In genomic region chr18:78659748-78660147, GRCh38 we compare ENCODE assay signal across 11 cellular contexts.
DNase-seq lines count a peak whose midpoint lies in the region; ATAC-seq, FAIRE-seq and TF ChIP-seq lines count a peak whose summit lies in the region.
"Had no signal": no experiment of that assay in that cellular context is flagged by ENCODE, and none has a peak within 500 bp of the region (broad histone marks: within the 10 kb centered on the region; RNA-seq: fewer than 3 reads in every experiment).

No MANE protein-coding gene starts in this region.

- no peak overlapping the region for H3K4me3 Mint-ChIP-seq in activated CD8-positive, alpha-beta memory T cell treated with anti-CD3 and anti-CD28 coated beads, Interleukin-2, amount 10 ng/mL, durations not matched to agents 7 days and 5 days
- no peak overlapping the region for H3K4me3 Mint-ChIP-seq in stimulated activated effector memory CD8-positive, alpha-beta T cell treated with anti-CD3 and anti-CD28 coated beads, Interleukin-12 subunit alpha, Interleukin-12 subunit beta, amount 100 ng/mL, for 72 hours
- H3K4me3 Mint-ChIP-seq: effector memory CD8-positive, alpha-beta T cell had no signal

- CTCF ChIA-PET in activated CD8-positive, alpha-beta memory T cell treated with anti-CD3 and anti-CD28 coated beads, Interleukin-2, amount 10 ng/mL, durations not matched to agents 7 days and 5 days (lab: Charles Lee) = no interaction called here

- peaks cover 0 to 20% (median 2%) of the 10 kb centered on the region in 4 donors for H3K27me3 ChIP-seq in esophagus muscularis mucosa

- no peak for ATAC-seq in activated CD8-positive, alpha-beta memory T cell treated with anti-CD3 and anti-CD28 coated beads, Interleukin-2, amount 10 ng/mL, durations not matched to agents 7 days and 5 days
- peak; percentile 36 for ATAC-seq in stimulated activated effector memory CD8-positive, alpha-beta T cell treated with anti-CD3 and anti-CD28 coated beads, Interleukin-12 subunit alpha, Interleukin-12 subunit beta, amount 100 ng/mL, for 72 hours
- ATAC-seq in GM18858 (IDR thresholded peaks at IDR 0.05; ENCODE audit: unreplicated experiment) = no peak
- ATAC-seq: effector memory CD8-positive, alpha-beta T cell had no signal

- no peaks in the 10 kb centered on the region for H3K9me3 ChIP-seq in esophagus muscularis mucosa

- intact Hi-C loops in esophagus muscularis mucosa (cut with DNase I) = no loop called here

- TF ChIP-seq CTCF in esophagus muscularis mucosa (IDR thresholded peaks at IDR 0.05) = peak in 2 of 3 experiments; percentile 18 to 37

- no peaks in the 10 kb centered on the region for H3K4me1 Mint-ChIP-seq in activated CD8-positive, alpha-beta memory T cell treated with anti-CD3 and anti-CD28 coated beads, Interleukin-2, amount 10 ng/mL, durations not matched to agents 7 days and 5 days
- H3K4me1 Mint-ChIP-seq in stimulated activated effector memory CD8-positive, alpha-beta T cell treated with anti-CD3 and anti-CD28 coated beads, Interleukin-12 subunit alpha, Interleukin-12 subunit beta, amount 100 ng/mL, for 72 hours = no peaks in the 10 kb centered on the region

- no peaks in the 10 kb centered on the region for H3K27me3 Mint-ChIP-seq in activated CD8-positive, alpha-beta memory T cell treated with anti-CD3 and anti-CD28 coated beads, Interleukin-2, amount 10 ng/mL, durations not matched to agents 7 days and 5 days

- TF ChIP-seq EP300 in esophagus muscularis mucosa (IDR thresholded peaks at IDR 0.05) = no peak

- no peaks in the 10 kb centered on the region for H3K9me3 Mint-ChIP-seq in activated CD8-positive, alpha-beta memory T cell treated with anti-CD3 and anti-CD28 coated beads, Interleukin-2, amount 10 ng/mL, durations not matched to agents 7 days and 5 days (ENCODE audit: low read depth)
- H3K9me3 Mint-ChIP-seq in stimulated activated effector memory CD8-positive, alpha-beta T cell treated with anti-CD3 and anti-CD28 coated beads, Interleukin-12 subunit alpha, Interleukin-12 subunit beta, amount 100 ng/mL, for 72 hours = no peaks in the 10 kb centered on the region
- H3K9me3 Mint-ChIP-seq: effector memory CD8-positive, alpha-beta T cell had no signal

- H3K4me3 ChIP-seq in esophagus muscularis mucosa = no peak overlapping the region

- no peaks in the 10 kb centered on the region for H3K4me1 ChIP-seq in esophagus muscularis mucosa

- FAIRE-seq in RCC 7860 (lab: Jason Lieb, UNC) = no peak

- H3K27ac ChIP-seq in esophagus muscularis mucosa (replicated peaks in 1 of 4) = no peak overlapping the region

- H3K36me3 ChIP-seq in esophagus muscularis mucosa = no peaks in the 10 kb centered on the region

- no peak for TF ChIP-seq POLR2A in esophagus muscularis mucosa (IDR thresholded peaks at IDR 0.05; ENCODE audit: low read depth)

- peak; percentile 70 for DNase-seq in activated CD8-positive, alpha-beta memory T cell treated with anti-CD3 and anti-CD28 coated beads for 24 hours
- DNase-seq in activated CD8-positive, alpha-beta memory T cell treated with anti-CD3 and anti-CD28 coated beads, Interleukin-2, amount 10 ng/mL, durations not matched to agents 7 days and 5 days = no peak
- DNase-seq in NCI-H748 (lab: John Stamatoyannopoulos, UW; ENCODE audit: unreplicated experiment) (peak; percentile 68), esophagus muscularis mucosa (ENCODE audit: extremely low spot score) (no peak), DMS53 treated with DMSO at 0.1 percent for 48 hours (lab: John Stamatoyannopoulos, UW; ENCODE audit: unreplicated experiment) (no peak), RCC 7860 (ENCODE audit: low spot score) (no peak)
- DNase-seq in stimulated activated effector memory CD8-positive, alpha-beta T cell treated with anti-CD3 and anti-CD28 coated beads, Interleukin-12 subunit alpha, Interleukin-12 subunit beta, amount 100 ng/mL, for 72 hours (ENCODE audit: low spot score in 2 of 2) = no peak
- DNase-seq: SIG-M5; stimulated activated naive CD4-positive, alpha-beta T cell had no signal

- H3K36me3 Mint-ChIP-seq in activated CD8-positive, alpha-beta memory T cell treated with anti-CD3 and anti-CD28 coated beads, Interleukin-2, amount 10 ng/mL, durations not matched to agents 7 days and 5 days = no peaks in the 10 kb centered on the region
- no peaks in the 10 kb centered on the region for H3K36me3 Mint-ChIP-seq in stimulated activated effector memory CD8-positive, alpha-beta T cell treated with anti-CD3 and anti-CD28 coated beads, Interleukin-12 subunit alpha, Interleukin-12 subunit beta, amount 100 ng/mL, for 72 hours

- no peak overlapping the region for H3K27ac Mint-ChIP-seq in activated CD8-positive, alpha-beta memory T cell treated with anti-CD3 and anti-CD28 coated beads, Interleukin-2, amount 10 ng/mL, durations not matched to agents 7 days and 5 days
- H3K27ac Mint-ChIP-seq in stimulated activated effector memory CD8-positive, alpha-beta T cell treated with anti-CD3 and anti-CD28 coated beads, Interleukin-12 subunit alpha, Interleukin-12 subunit beta, amount 100 ng/mL, for 72 hours = no peak overlapping the region

- 56% methylated on average over 5 of the region's 16 CpGs for WGBS in esophagus muscularis mucosa

Comparison
In these comparisons a context has a peak if more than half of its experiments do, and no peak if none do; other contexts are left out.
1. DNase-seq: peak in activated CD8-positive, alpha-beta memory T cell treated with anti-CD3 and anti-CD28 coated beads for 24 hours (single experiment) and NCI-H748 (single experiment); none in activated CD8-positive, alpha-beta memory T cell treated with anti-CD3 and anti-CD28 coated beads, Interleukin-2, amount 10 ng/mL, durations not matched to agents 7 days and 5 days (single experiment), esophagus muscularis mucosa (single experiment), stimulated activated effector memory CD8-positive, alpha-beta T cell treated with anti-CD3 and anti-CD28 coated beads, Interleukin-12 subunit alpha, Interleukin-12 subunit beta, amount 100 ng/mL, for 72 hours (0 of 2), DMS53 treated with DMSO at 0.1 percent for 48 hours (single experiment) and RCC 7860 (single experiment).